ENCODE assay signal across 14 cellular contexts in genomic region chr2:215528555-215528954, GRCh38.
DNase-seq lines count a peak whose midpoint lies in the region; ATAC-seq, FAIRE-seq and TF ChIP-seq lines count a peak whose summit lies in the region.
"Had no signal": no experiment of that assay in that cellular context is flagged by ENCODE, and none has a peak within 500 bp of the region (broad histone marks: within the 10 kb centered on the region; RNA-seq: fewer than 3 reads in every experiment).

No MANE protein-coding gene starts in this region.

- H3K27me3 ChIP-seq in adipocyte (replicated peaks; ENCODE audit: control insufficient read depth, insufficient read depth, low read length), result no peaks in the 10 kb centered on the region
- no peaks in the 10 kb centered on the region for H3K27me3 ChIP-seq in foreskin keratinocyte
- H3K27me3 ChIP-seq in BE2C, result no peaks in the 10 kb centered on the region

- ATAC-seq in foreskin keratinocyte, result peak; percentile 48
- no peak for ATAC-seq in mucosa of descending colon
- ATAC-seq: activated CD4-positive, alpha-beta T cell treated with anti-CD3 and anti-CD28 coated beads for 36 hours had no signal

- H3K9ac ChIP-seq in adipocyte (ENCODE audit: low read length), result peak overlapping the region; percentile 78

- H3K9me3 ChIP-seq in adipocyte (ENCODE audit: control insufficient read depth, low read length), result peaks cover 4% of the 10 kb centered on the region
- peaks cover 5% of the 10 kb centered on the region for H3K9me3 ChIP-seq in mucosa of descending colon
- H3K9me3 ChIP-seq in BE2C, result no peaks in the 10 kb centered on the region

- TF ChIP-seq CTCF in foreskin keratinocyte (conservative IDR thresholded peaks at IDR 0.05) (no peak), mucosa of descending colon (IDR thresholded peaks at IDR 0.05) (no peak), BE2C (IDR thresholded peaks at IDR 0.05; ENCODE audit: low read depth, low read length) (no peak)

- H3K36me3 ChIP-seq in adipocyte (ENCODE audit: control insufficient read depth, insufficient read depth, low read length, severe bottlenecking) (no peaks in the 10 kb centered on the region), mucosa of descending colon (ENCODE audit: low read depth) (no peaks in the 10 kb centered on the region), BE2C (no peaks in the 10 kb centered on the region)

- H3K27ac ChIP-seq in foreskin keratinocyte, result peak overlapping the region; percentile 97

- H3K4me1 ChIP-seq in adipocyte (ENCODE audit: control insufficient read depth, insufficient read depth, low read length), result peaks cover 40% of the 10 kb centered on the region
- peaks cover 41% of the 10 kb centered on the region for H3K4me1 ChIP-seq in foreskin keratinocyte
- no peaks in the 10 kb centered on the region for H3K4me1 ChIP-seq in mucosa of descending colon (ENCODE audit: low read depth)
- no peaks in the 10 kb centered on the region for H3K4me1 ChIP-seq in BE2C

- intact Hi-C loops in mucosa of descending colon (cut with DNase I, micrococcal nuclease), result no loop called here

- peak; percentile 13 for DNase-seq in H54 (ENCODE audit: insufficient read length, low spot score)
- DNase-seq in adipocyte (ENCODE audit: low read depth), result peak; percentile 89
- peak; percentile 91 to 93 for DNase-seq in foreskin keratinocyte
- DNase-seq in urothelium cell line (ENCODE audit: low spot score), result peak; percentile 64
- DNase-seq in mucosa of descending colon, result no peak
- no peak for DNase-seq in amygdala (lab: John Stamatoyannopoulos, UW)
- no peak for DNase-seq in BE2C
- DNase-seq: activated CD4-positive, alpha-beta T cell treated with anti-CD3 and anti-CD28 coated beads for 36 hours; activated naive CD4-positive, alpha-beta T cell treated with Interleukin-2 at 50 U/mL for 16 hours; NCI-H446; stimulated activated CD4-positive, alpha-beta T cell treated with anti-CD3 and anti-CD28 coated beads, Interleukin-4, amount 100 ng/mL, for 4 hours; substantia nigra had no signal

- no peak for TF ChIP-seq POLR2A in H54 (IDR thresholded peaks at IDR 0.05; ENCODE audit: low read depth, low read length)

- peak; percentile 80 for FAIRE-seq in H54 (lab: Jason Lieb, UNC)
- FAIRE-seq in urothelium cell line (lab: Jason Lieb, UNC), result no peak
- FAIRE-seq: G401.6, islet of Langerhans had no signal

- no peak overlapping the region for H3K4me3 ChIP-seq in adipocyte (ENCODE audit: low read length)
- no peak overlapping the region for H3K4me3 ChIP-seq in mucosa of descending colon
- no peak overlapping the region for H3K4me3 ChIP-seq in BE2C (ENCODE audit: low read depth, low read length)

Comparison
In these comparisons a context has a peak if more than half of its experiments do, and no peak if none do; other contexts are left out.
1. DNase-seq: peak in H54 (single experiment), adipocyte (single experiment), foreskin keratinocyte (2 of 2) and urothelium cell line (single experiment); none in mucosa of descending colon (0 of 3), amygdala (0 of 56) and BE2C (single experiment).